In the genomic region with DNA sequence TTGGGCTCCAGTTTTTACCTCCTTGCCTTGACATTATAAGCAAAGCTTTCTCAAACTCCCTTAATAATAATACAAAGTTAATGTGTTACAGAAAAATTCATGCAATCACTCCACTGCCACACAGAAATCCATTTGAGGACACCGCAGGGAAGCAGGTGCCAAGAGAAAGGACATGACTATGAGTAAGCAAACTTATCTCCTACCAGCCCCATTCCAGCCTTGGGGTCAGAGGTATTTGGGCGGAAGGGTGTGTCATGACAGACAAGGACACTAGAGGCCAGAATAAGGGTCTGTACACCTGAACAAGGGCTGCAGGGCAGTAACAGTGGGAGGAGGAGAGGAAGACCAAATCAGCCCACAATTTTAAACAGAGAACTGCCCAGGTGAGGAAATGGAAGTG, we compare ENCODE assay signal across 10 cellular contexts. TPM values are rescaled to one million over a fixed set of nuclear protein-coding genes. Genes with fewer than 3 reads are reported as not detected.
A peak's percentile ranks its signal among the peaks of the same experiment; 100 is the strongest.
DNase-seq lines count a peak whose midpoint lies in the region; ATAC-seq and TF ChIP-seq lines count a peak whose summit lies in the region.
"Had no signal": no experiment of that assay in that cellular context is flagged by ENCODE, and none has a peak within 500 bp of the region (broad histone marks: within the 10 kb centered on the region; RNA-seq: fewer than 3 reads in every experiment).

No MANE protein-coding gene starts in this region.

- H2AFZ ChIP-seq in GM23338, result no peak overlapping the region

- no peaks in the 10 kb centered on the region for H3K9me3 Mint-ChIP-seq in GM23338

- H3K4me3 ChIP-seq in GM23338 (no peak overlapping the region), right cardiac atrium (ENCODE audit: low read length) (no peak overlapping the region)

- DNase-seq in GM23338 (ENCODE audit: low spot score) (no peak), SW480 (ENCODE audit: low spot score) (peak; percentile 41), right cardiac atrium (no peak), renal cortical epithelial cell (ENCODE audit: low read depth) (peak; percentile 76), AG08396 (ENCODE audit: low spot score) (no peak)
- DNase-seq: NCI-H2081 treated with DMSO at 0.1 percent for 48 hours, nucleus accumbens had no signal

- H3K9me3 ChIP-seq in right cardiac atrium (ENCODE audit: control insufficient read depth, low read length), result no peaks in the 10 kb centered on the region

- H3K27me3 ChIP-seq in GM23338 (ENCODE audit: insufficient read depth) (no peaks in the 10 kb centered on the region), right cardiac atrium (ENCODE audit: control insufficient read depth, insufficient read depth) (no peaks in the 10 kb centered on the region)

- peaks cover 19% of the 10 kb centered on the region for H3K79me2 ChIP-seq in GM23338 (replicated peaks; ENCODE audit: insufficient read depth)

- H3K27ac ChIP-seq in GM23338 (ENCODE audit: low read depth), result peak overlapping the region; percentile 70
- H3K27ac ChIP-seq in right cardiac atrium (ENCODE audit: low read length), result peak overlapping the region; percentile 80

- peaks cover 12% of the 10 kb centered on the region for H3K27me3 Mint-ChIP-seq in GM23338 (ENCODE audit: insufficient read depth, low read depth, poor library complexity)

- peaks cover 66% of the 10 kb centered on the region for H3K36me3 ChIP-seq in GM23338 (ENCODE audit: insufficient read depth)

- H3K4me1 ChIP-seq in GM23338 (ENCODE audit: insufficient read depth), result peaks cover 19% of the 10 kb centered on the region; the same call in 1 of the 2 replicates
- H3K4me1 ChIP-seq in right cardiac atrium (ENCODE audit: control insufficient read depth, insufficient read depth, low read length), result peaks cover 13% of the 10 kb centered on the region

- no peaks in the 10 kb centered on the region for H3K9me2 ChIP-seq in GM23338 (ENCODE audit: insufficient read depth)

- no peak for TF ChIP-seq CTCF in GM23338 (conservative IDR thresholded peaks at IDR 0.05; ENCODE audit: low read depth in 2 of 2)

- peak overlapping the region; percentile 90 for H3K27ac Mint-ChIP-seq in GM23338

- peaks cover 12% of the 10 kb centered on the region for H4K20me1 ChIP-seq in GM23338 (replicated peaks; ENCODE audit: insufficient read depth)

- WGBS in right cardiac atrium, result 66% methylated on average over 2 of the region's 2 CpGs

- peaks cover 64% of the 10 kb centered on the region for H3K4me1 Mint-ChIP-seq in GM23338

- peaks cover 81% of the 10 kb centered on the region for H3K36me3 Mint-ChIP-seq in GM23338 (ENCODE audit: low read depth)

- H3K4me2 ChIP-seq in GM23338, result no peak overlapping the region

- intact Hi-C loops in right cardiac atrium (cut with DNase I), result no loop called here

- no peak for ATAC-seq in GM23338
- ATAC-seq in right cardiac atrium, result no peak
- no peak for ATAC-seq in GM21515 (IDR thresholded peaks at IDR 0.05; ENCODE audit: unreplicated experiment)
- ATAC-seq in GM19023 (IDR thresholded peaks at IDR 0.05; ENCODE audit: unreplicated experiment), result no peak

- peaks cover 64% of the 10 kb centered on the region for H3F3A ChIP-seq in GM23338 (replicated peaks; ENCODE audit: low read depth)

- H3K4me3 Mint-ChIP-seq in GM23338, result no peak overlapping the region; the same call in 2 of the 3 replicates

TF ChIP-seq in GM23338, 12 proteins besides CTCF, POLR2A, EP300 and RAD21:
- TF ChIP-seq, protein P1, sequence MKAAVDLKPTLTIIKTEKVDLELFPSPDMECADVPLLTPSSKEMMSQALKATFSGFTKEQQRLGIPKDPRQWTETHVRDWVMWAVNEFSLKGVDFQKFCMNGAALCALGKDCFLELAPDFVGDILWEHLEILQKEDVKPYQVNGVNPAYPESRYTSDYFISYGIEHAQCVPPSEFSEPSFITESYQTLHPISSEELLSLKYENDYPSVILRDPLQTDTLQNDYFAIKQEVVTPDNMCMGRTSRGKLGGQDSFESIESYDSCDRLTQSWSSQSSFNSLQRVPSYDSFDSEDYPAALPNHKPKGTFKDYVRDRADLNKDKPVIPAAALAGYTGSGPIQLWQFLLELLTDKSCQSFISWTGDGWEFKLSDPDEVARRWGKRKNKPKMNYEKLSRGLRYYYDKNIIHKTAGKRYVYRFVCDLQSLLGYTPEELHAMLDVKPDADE (IDR thresholded peaks at IDR 0.05), result no peak
- no peak for TF ChIP-seq EZH2phosphoT487 (IDR thresholded peaks at IDR 0.05; ENCODE audit: unreplicated experiment)
- TF ChIP-seq ZNF331 (CRISPR knock-in tag; IDR thresholded peaks at IDR 0.05; ENCODE audit: low read depth), result no peak
- no peak for TF ChIP-seq NANOG (IDR thresholded peaks at IDR 0.05; ENCODE audit: borderline replicate concordance)
- TF ChIP-seq CREB1 (CRISPR knock-in tag; IDR thresholded peaks at IDR 0.05; ENCODE audit: low read depth), result no peak

RNA-seq across cellular contexts. Expression of gene GNG3, which starts 5.9 kb away (rescaled TPM):
- 0.82 and 2.1 TPM in 2 replicates for total RNA-seq in GM23338 (2014; rRNA removed; shearing (Covaris generic))
- polyA plus RNA-seq in GM23338 (2016; fragmentation: Nextera tagmentation; extraction: Ambion mirVana), result 5.7 and 7.2 TPM in 2 replicates
- total RNA-seq in right cardiac atrium, result not detected
- 0.57 TPM for polyA plus RNA-seq in right cardiac atrium
- not detected in 2 replicates for total RNA-seq in renal cortical epithelial cell
- total RNA-seq: T-helper 1 cell treated with Interleukin-12 subunit alpha and Interleukin-12 subunit beta and Interleukin-4 antibody, amounts not matched to agents 30 ng/mL and 1 ng/mL, for 36 hours had no signal

RNA-seq across cellular contexts. Expression of gene BSCL2, which starts 6.1 kb away (rescaled TPM):
- total RNA-seq in GM23338 (2014; rRNA removed; shearing (Covaris generic)), result 49.0 and 60.2 TPM in 2 replicates
- polyA plus RNA-seq in GM23338 (2016; fragmentation: Nextera tagmentation; extraction: Ambion mirVana) (81.7 and 91.5 TPM in 2 replicates), right cardiac atrium (34.3 TPM)
- total RNA-seq in right cardiac atrium (10 to 100 TPM; 20.0 to 27.6 (median 26.5) TPM), renal cortical epithelial cell (47.8 and 50.4 TPM in 2 replicates)

RNA-seq across cellular contexts. Expression of gene HNRNPUL2, which starts 13.9 kb away (rescaled TPM):
- total RNA-seq in GM23338 (2014; rRNA removed; shearing (Covaris generic)), result 18.3 and 21.7 TPM in 2 replicates
- polyA plus RNA-seq in GM23338 (2016; fragmentation: Nextera tagmentation; extraction: Ambion mirVana), result 9.4 and 10.9 TPM in 2 replicates
- 10 to 100 TPM; 29.3 to 37.2 (median 35.5) TPM for total RNA-seq in right cardiac atrium
- 33.2 TPM for polyA plus RNA-seq in right cardiac atrium
- total RNA-seq in renal cortical epithelial cell, result 4.3 and 18.4 TPM in 2 replicates

RNA-seq across cellular contexts. Expression of gene TTC9C, which starts 14.9 kb away (rescaled TPM):
- total RNA-seq in GM23338 (2014; rRNA removed; shearing (Covaris generic)), result 27.5 and 51.4 TPM in 2 replicates
- polyA plus RNA-seq in GM23338 (2016; fragmentation: Nextera tagmentation; extraction: Ambion mirVana) (42.0 and 42.6 TPM in 2 replicates), right cardiac atrium (18.4 TPM)
- total RNA-seq in right cardiac atrium (10 to 100 TPM; 11.7 to 17.0 (median 14.6) TPM), renal cortical epithelial cell (25.0 and 25.1 TPM in 2 replicates)

RNA-seq across cellular contexts. Expression of gene LRRN4CL, which starts 24.0 kb away (rescaled TPM):
- total RNA-seq in GM23338 (2014; rRNA removed; shearing (Covaris generic)), result 0.12 and 0.21 TPM in 2 replicates
- 0.08 and 0.10 TPM in 2 replicates for polyA plus RNA-seq in GM23338 (2016; fragmentation: Nextera tagmentation; extraction: Ambion mirVana)
- total RNA-seq in right cardiac atrium, result 1 to 10 TPM; 1.4 to 3.3 (median 2.3) TPM
- polyA plus RNA-seq in right cardiac atrium, result 3.0 TPM
- total RNA-seq in renal cortical epithelial cell, result 0.17 and 0.25 TPM in 2 replicates

Comparison
In these comparisons a context has a peak if more than half of its experiments do, and no peak if none do; other contexts are left out.
1. DNase-seq: peak in SW480 (single experiment) and renal cortical epithelial cell (single experiment); none in GM23338 (single experiment), right cardiac atrium (0 of 3) and AG08396 (single experiment).